ENCODE assay signal across 8 cellular contexts in the genomic region with DNA sequence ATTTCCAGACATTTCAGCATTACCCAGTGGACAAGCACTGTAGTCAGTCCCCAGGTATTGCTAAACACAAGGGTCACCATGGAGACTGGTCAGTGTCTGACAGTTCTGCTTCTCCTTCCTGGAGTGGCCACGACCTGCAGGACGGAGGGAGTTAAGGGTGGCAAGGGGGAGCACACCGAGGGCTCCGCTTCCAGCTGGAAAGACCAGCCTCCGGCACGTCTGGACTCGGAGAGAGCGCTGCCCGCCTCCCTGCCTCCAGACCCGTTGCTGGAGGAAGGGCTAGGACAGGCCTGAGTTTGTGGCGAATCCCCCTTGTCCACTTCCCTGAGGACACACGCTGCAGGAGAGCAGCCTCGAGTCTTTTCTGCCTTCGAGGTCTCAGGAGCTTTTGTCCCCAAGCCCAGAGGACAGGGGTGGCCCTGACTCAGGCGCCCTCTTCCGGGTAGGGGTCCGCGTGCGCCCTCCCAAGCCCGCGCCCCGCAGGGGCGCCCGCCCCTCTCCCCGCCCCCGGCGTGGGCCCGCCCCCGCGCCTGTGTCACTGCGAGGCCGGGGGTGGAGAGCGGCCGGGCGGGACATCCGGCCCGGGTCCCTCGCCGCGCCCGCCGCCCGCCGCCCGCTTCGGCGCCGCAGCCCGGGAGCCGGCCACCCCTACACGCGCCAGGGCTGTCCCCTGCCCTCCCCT. TPM values are rescaled to one million over a fixed set of nuclear protein-coding genes. Genes with fewer than 3 reads are reported as not detected.
DNase-seq lines count a peak whose midpoint lies in the region; ATAC-seq and TF ChIP-seq lines count a peak whose summit lies in the region.

A gene with protein sequence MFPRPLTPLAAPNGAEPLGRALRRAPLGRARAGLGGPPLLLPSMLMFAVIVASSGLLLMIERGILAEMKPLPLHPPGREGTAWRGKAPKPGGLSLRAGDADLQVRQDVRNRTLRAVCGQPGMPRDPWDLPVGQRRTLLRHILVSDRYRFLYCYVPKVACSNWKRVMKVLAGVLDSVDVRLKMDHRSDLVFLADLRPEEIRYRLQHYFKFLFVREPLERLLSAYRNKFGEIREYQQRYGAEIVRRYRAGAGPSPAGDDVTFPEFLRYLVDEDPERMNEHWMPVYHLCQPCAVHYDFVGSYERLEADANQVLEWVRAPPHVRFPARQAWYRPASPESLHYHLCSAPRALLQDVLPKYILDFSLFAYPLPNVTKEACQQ (plus strand): TSS at position 562 of the 682 bp plus-strand sequence. CDS start 230 bp downstream, outside the sequence.

- H3K9me3 Mint-ChIP-seq in stimulated activated naive CD8-positive, alpha-beta T cell treated with anti-CD3 and anti-CD28 coated beads, Interleukin-15, Interleukin-2, amounts not matched to agents 100 ng/mL and 50 ng/mL, for 24 hours = no peaks in the 10 kb centered on the region

- H3K9me3 ChIP-seq in mucosa of descending colon = no peaks in the 10 kb centered on the region

- H3K4me1 Mint-ChIP-seq in stimulated activated naive CD8-positive, alpha-beta T cell treated with anti-CD3 and anti-CD28 coated beads, Interleukin-15, Interleukin-2, amounts not matched to agents 100 ng/mL and 50 ng/mL, for 24 hours (ENCODE audit: low read depth) = peaks cover 33% of the 10 kb centered on the region

- H3K36me3 ChIP-seq in mucosa of descending colon (ENCODE audit: low read depth) = no peaks in the 10 kb centered on the region

- peaks cover 9% of the 10 kb centered on the region for H3K4me1 ChIP-seq in mucosa of descending colon (ENCODE audit: low read depth)

- TF ChIP-seq CTCF in epithelial cell of proximal tubule (conservative IDR thresholded peaks at IDR 0.05; ENCODE audit: low read depth, low read length) = no peak
- no peak for TF ChIP-seq CTCF in mucosa of descending colon (IDR thresholded peaks at IDR 0.05)

- ATAC-seq in HG02884 (IDR thresholded peaks at IDR 0.05; ENCODE audit: unreplicated experiment) (peak; percentile 49), mucosa of descending colon (peak; percentile 87)

- H3K36me3 Mint-ChIP-seq in stimulated activated naive CD8-positive, alpha-beta T cell treated with anti-CD3 and anti-CD28 coated beads, Interleukin-15, Interleukin-2, amounts not matched to agents 100 ng/mL and 50 ng/mL, for 24 hours (ENCODE audit: low read depth) = peaks cover 3% of the 10 kb centered on the region

- H3K27me3 Mint-ChIP-seq in stimulated activated naive CD8-positive, alpha-beta T cell treated with anti-CD3 and anti-CD28 coated beads, Interleukin-15, Interleukin-2, amounts not matched to agents 100 ng/mL and 50 ng/mL, for 24 hours = no peaks in the 10 kb centered on the region

- peak within 1 kb of the TSS; percentile 84 for H3K27ac Mint-ChIP-seq in stimulated activated naive CD8-positive, alpha-beta T cell treated with anti-CD3 and anti-CD28 coated beads, Interleukin-15, Interleukin-2, amounts not matched to agents 100 ng/mL and 50 ng/mL, for 24 hours

- H3K4me3 Mint-ChIP-seq in stimulated activated naive CD8-positive, alpha-beta T cell treated with anti-CD3 and anti-CD28 coated beads, Interleukin-15, Interleukin-2, amounts not matched to agents 100 ng/mL and 50 ng/mL, for 24 hours = peak within 1 kb of the TSS; percentile 87

- H3K4me3 ChIP-seq in epithelial cell of proximal tubule (ENCODE audit: low read depth, low read length) (peak within 1 kb of the TSS; percentile 75), mucosa of descending colon (peak within 1 kb of the TSS; percentile 51)

- intact Hi-C loops in mucosa of descending colon (cut with DNase I, micrococcal nuclease) = no loop called here

- DNase-seq in NK-92 treated with Interleukin-12 subunit alpha and Interleukin-12 subunit beta, amount 100 ng/mL, for 24 hours (lab: John Stamatoyannopoulos, UW) = peak; percentile 48
- DNase-seq in NK-92 (lab: John Stamatoyannopoulos, UW; ENCODE audit: unreplicated experiment) = no peak
- DNase-seq in NOMO-1 treated with DMSO at 0.1 percent for 48 hours (lab: John Stamatoyannopoulos, UW; ENCODE audit: unreplicated experiment) = peak; percentile 45
- DNase-seq in activated T-cell treated with anti-CD3 and anti-CD28 coated beads for 48 hours (ENCODE audit: low read depth) = peak; percentile 49
- no peak for DNase-seq in epithelial cell of proximal tubule (ENCODE audit: low read depth)
- peak; percentile 64 to 79 (median 65) for DNase-seq in mucosa of descending colon

RNA-seq across cellular contexts. Expression of the gene that starts here (rescaled TPM):
- total RNA-seq in epithelial cell of proximal tubule (14.4 and 20.0 TPM in 2 replicates), mucosa of descending colon (10 to 100 TPM in 1 of 3 donors, 1 to 10 TPM in 2; 3.5 to 10.5 (median 4.8) TPM)

Comparison
In these comparisons a context has a peak if more than half of its experiments do, and no peak if none do; other contexts are left out.
1. DNase-seq: peak in NK-92 treated with Interleukin-12 subunit alpha and Interleukin-12 subunit beta, amount 100 ng/mL, for 24 hours (single experiment), NOMO-1 treated with DMSO at 0.1 percent for 48 hours (single experiment), activated T-cell treated with anti-CD3 and anti-CD28 coated beads for 48 hours (single experiment) and mucosa of descending colon (3 of 3); none in NK-92 (single experiment) and epithelial cell of proximal tubule (single experiment).